8 cellular contexts compared by ENCODE assay signal in the genomic region with DNA sequence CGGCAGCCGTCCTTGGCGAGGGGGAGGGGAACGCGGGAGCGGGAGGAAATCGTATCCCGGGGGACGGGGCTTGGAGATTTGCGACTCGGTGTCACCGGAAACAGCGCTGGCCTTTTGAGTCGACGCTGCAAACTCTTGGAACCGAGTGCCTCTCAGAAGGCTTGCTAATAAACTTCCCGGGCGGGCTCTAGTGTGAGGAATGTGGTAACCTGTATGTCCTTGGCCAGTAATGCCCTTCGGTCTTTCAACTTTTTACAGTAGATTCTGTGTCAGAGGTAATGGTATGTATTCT.
A peak's percentile ranks its signal among the peaks of the same experiment; 100 is the strongest.
DNase-seq lines count a peak whose midpoint lies in the region; ATAC-seq and TF ChIP-seq lines count a peak whose summit lies in the region.

No MANE protein-coding gene starts in this region.

- no peak for DNase-seq in CD4-positive, alpha-beta T cell
- no peak for DNase-seq in body of pancreas
- no peak for DNase-seq in cerebellar cortex (ENCODE audit: low spot score)
- DNase-seq in MV-4-11 (lab: John Stamatoyannopoulos, UW) = no peak
- DNase-seq in foreskin melanocyte = no peak

- no peak for ATAC-seq in CD4-positive, alpha-beta T cell (ENCODE audit: poor library complexity)
- peak; percentile 2 for ATAC-seq in HG03354 (IDR thresholded peaks at IDR 0.05; ENCODE audit: poor library complexity, severe bottlenecking, unreplicated experiment)
- peak; percentile 8 for ATAC-seq in body of pancreas
- no peak for ATAC-seq in GM18519 (IDR thresholded peaks at IDR 0.05; ENCODE audit: low FRiP score, unreplicated experiment)

- H3K9me3 Mint-ChIP-seq in CD4-positive, alpha-beta T cell = no peaks in the 10 kb centered on the region

- TF ChIP-seq POLR2A in body of pancreas (IDR thresholded peaks at IDR 0.05) = peak in 2 of 3 donors; percentile 65 to 69

- H3K36me3 ChIP-seq in body of pancreas (replicated peaks in 1 of 2; ENCODE audit: insufficient read depth in 1 of 2, low read depth in 2 of 2) (no peaks in the 10 kb centered on the region), mesodermal cell (ENCODE audit: control insufficient read depth, insufficient read depth, low read length) (peaks cover 15% of the 10 kb centered on the region)

- no peaks in the 10 kb centered on the region for H3K9me3 ChIP-seq in CD4-positive, alpha-beta T cell (ENCODE audit: control insufficient read depth, low read length)
- H3K9me3 ChIP-seq in body of pancreas (no peaks in the 10 kb centered on the region), mesodermal cell (ENCODE audit: control insufficient read depth, low read length) (no peaks in the 10 kb centered on the region)

- H3K36me3 Mint-ChIP-seq in CD4-positive, alpha-beta T cell (ENCODE audit: low read depth) = peaks cover 24% of the 10 kb centered on the region

- peaks cover 69% of the 10 kb centered on the region for H3K4me1 Mint-ChIP-seq in CD4-positive, alpha-beta T cell (ENCODE audit: low read depth)

- H3K4me3 Mint-ChIP-seq in CD4-positive, alpha-beta T cell = peak overlapping the region; percentile 100

- WGBS in body of pancreas, 2 donors = 0% methylated on average over 18 to 19 of the region's 19 CpGs
- WGBS in mesodermal cell (ENCODE audit: insufficient coverage in 2 of 2), 2 experiments = 0 to 1% methylated on average over 16 to 18 of the region's 19 CpGs

- peaks cover 48% of the 10 kb centered on the region for H3K4me1 ChIP-seq in body of pancreas
- H3K4me1 ChIP-seq in mesodermal cell (ENCODE audit: control insufficient read depth, insufficient read depth, low read length, poor library complexity, severe bottlenecking) = peaks cover 11% of the 10 kb centered on the region

- H3K4me3 ChIP-seq in body of pancreas (peak overlapping the region; percentile 33 to 37), mesodermal cell (ENCODE audit: extremely low read depth, insufficient read depth, low read length, poor library complexity, severe bottlenecking) (peak overlapping the region; percentile 56)

- H3K27me3 ChIP-seq in CD4-positive, alpha-beta T cell (ENCODE audit: control insufficient read depth, insufficient read depth, low read length) = no peaks in the 10 kb centered on the region
- H3K27me3 ChIP-seq in body of pancreas = no peaks in the 10 kb centered on the region

- POLR2A ChIA-PET in CD4-positive, alpha-beta T cell (lab: Charles Lee) = interaction anchor here (1.1 to 1.2 kb wide), 5 partner anchors 14 to 1497 kb away, joined by 3 read pairs; a partner anchor contains a TSS

- intact Hi-C loops in CD4-positive, alpha-beta T cell (cut with DNase I, micrococcal nuclease) = loop anchor here (2.0 to 10.0 kb wide), 8 partner anchors 135 to 1872 kb away; a partner anchor contains a TSS
- intact Hi-C loops in body of pancreas (cut with DNase I) = no loop called here

- H3K27me3 Mint-ChIP-seq in CD4-positive, alpha-beta T cell = no peaks in the 10 kb centered on the region

- TF ChIP-seq CTCF in CD4-positive, alpha-beta T cell (IDR thresholded peaks at IDR 0.05) = no peak
- TF ChIP-seq CTCF in body of pancreas (IDR thresholded peaks at IDR 0.05) = peak in 2 of 7 experiments; percentile 14 to 19

- peak overlapping the region; percentile 95 for H3K27ac ChIP-seq in CD4-positive, alpha-beta T cell (ENCODE audit: low read depth, low read length)
- H3K27ac ChIP-seq in body of pancreas (peak overlapping the region; percentile 99 to 100 (median 100)), mesodermal cell (ENCODE audit: low read depth, low read length, severe bottlenecking) (peak overlapping the region; percentile 100)

- CTCF ChIA-PET in CD4-positive, alpha-beta T cell (lab: Charles Lee) = no interaction called here

- peak overlapping the region; percentile 98 for H3K27ac Mint-ChIP-seq in CD4-positive, alpha-beta T cell

Comparison
In these comparisons a context has a peak if more than half of its experiments do, and no peak if none do; other contexts are left out.
1. ATAC-seq: peak in HG03354 (single experiment) and body of pancreas (single experiment); none in CD4-positive, alpha-beta T cell (single experiment) and GM18519 (single experiment).
2. Peak in every context shown above with its lines, with median percentiles within 50 percentile points of each other: H3K27ac ChIP-seq.